In the genomic region with DNA sequence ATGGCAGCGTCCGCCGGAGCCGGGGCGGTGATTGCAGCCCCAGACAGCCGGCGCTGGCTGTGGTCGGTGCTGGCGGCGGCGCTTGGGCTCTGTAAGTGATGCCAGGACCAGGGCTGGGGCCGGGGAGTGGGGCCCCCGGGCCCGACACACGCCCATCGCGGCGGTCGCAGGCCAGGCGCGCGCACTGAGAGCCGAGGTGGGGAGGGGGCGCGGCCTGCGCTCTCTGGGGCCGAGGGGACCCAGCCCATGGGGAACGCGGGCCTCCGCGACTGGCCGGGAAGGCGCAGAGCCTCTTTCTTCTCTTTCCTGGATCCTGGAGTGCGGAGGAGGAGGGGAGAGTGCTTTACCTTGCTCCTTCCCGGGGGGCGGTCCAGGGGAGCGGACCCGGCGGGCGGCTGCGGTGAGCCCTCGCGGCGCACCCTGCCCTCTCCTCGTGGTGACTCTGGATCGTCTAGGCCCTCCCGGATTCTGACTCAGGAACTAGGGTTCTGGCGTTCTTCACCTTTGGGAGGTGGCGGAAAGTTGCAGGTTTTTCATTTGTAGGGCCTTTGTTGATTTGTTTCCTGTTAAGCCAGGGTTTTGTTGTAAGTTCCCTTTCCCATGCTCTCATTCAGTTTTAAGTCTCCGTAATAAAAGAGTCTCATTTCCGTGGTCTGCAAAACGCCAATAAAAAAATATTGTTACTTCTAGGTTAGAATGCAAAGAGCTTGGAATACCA, we compare ENCODE assay signal across 1 cellular context.
A peak's percentile ranks its signal among the peaks of the same experiment; 100 is the strongest.
TF ChIP-seq lines count a peak whose summit lies in the region.

No MANE protein-coding gene starts in this region.

TF ChIP-seq in HepG2, 621 proteins besides CTCF, POLR2A, EP300 and RAD21 (continued from another document and continues in another):
- TF ChIP-seq ZBTB49 (CRISPR knock-in tag; IDR thresholded peaks at IDR 0.05; ENCODE audit: borderline replicate concordance) (no peak), ZBTB8A (CRISPR knock-in tag; IDR thresholded peaks at IDR 0.05; ENCODE audit: borderline replicate concordance, low read depth) (no peak), ZFY (CRISPR knock-in tag; IDR thresholded peaks at IDR 0.05) (peak; percentile 68), YY1 (IDR thresholded peaks at IDR 0.05; ENCODE audit: insufficient read depth, insufficient replicate concordance, low read depth, low read length) (no peak), MED1 (CRISPR knock-in tag; IDR thresholded peaks at IDR 0.05) (no peak), RBFOX2 (IDR thresholded peaks at IDR 0.05; ENCODE audit: low read depth, low read length) (peak; percentile 71), TBP (CRISPR knock-in tag; IDR thresholded peaks at IDR 0.05) (no peak), SRSF9 (IDR thresholded peaks at IDR 0.05; ENCODE audit: borderline replicate concordance, insufficient read depth, low read depth, low read length, poor library complexity, severe bottlenecking) (no peak), ZIK1 (CRISPR knock-in tag; IDR thresholded peaks at IDR 0.05; ENCODE audit: borderline replicate concordance, low read depth) (peak; percentile 35; the same call in 1 of the 2 replicates), MTERF4 (CRISPR knock-in tag; IDR thresholded peaks at IDR 0.05) (no peak), CBX1 (IDR thresholded peaks at IDR 0.05; ENCODE audit: low read depth) (no peak), ZEB1 (IDR thresholded peaks at IDR 0.05; ENCODE audit: insufficient replicate concordance, low read depth) (no peak), ZNF33B (CRISPR knock-in tag; IDR thresholded peaks at IDR 0.05) (no peak), HDAC6 (IDR thresholded peaks at IDR 0.05; ENCODE audit: low read depth, low read length) (no peak), RBM39 (IDR thresholded peaks at IDR 0.05; ENCODE audit: low read depth, low read length, poor library complexity, severe bottlenecking) (no peak), ATF7-NPFF (CRISPR knock-in tag; IDR thresholded peaks at IDR 0.05; ENCODE audit: low read depth) (no peak), ZNF383 (CRISPR knock-in tag; IDR thresholded peaks at IDR 0.05; ENCODE audit: borderline replicate concordance) (no peak), PHF5A (CRISPR knock-in tag; IDR thresholded peaks at IDR 0.05; ENCODE audit: low read depth, unreplicated experiment) (no peak), ZNF775 (CRISPR knock-in tag; IDR thresholded peaks at IDR 0.05; ENCODE audit: borderline replicate concordance) (no peak), ZNF567 (CRISPR knock-in tag; IDR thresholded peaks at IDR 0.05; ENCODE audit: borderline replicate concordance) (no peak), ARID4A (CRISPR knock-in tag; IDR thresholded peaks at IDR 0.05; ENCODE audit: borderline replicate concordance) (0 out of 2 replicates have a peak, but pooled peaks have one; percentile 42), ZNF350 (CRISPR knock-in tag; IDR thresholded peaks at IDR 0.05; ENCODE audit: borderline replicate concordance, low read depth) (no peak), PHF8 (CRISPR knock-in tag; IDR thresholded peaks at IDR 0.05) (peak; percentile 42), NCOR1 (IDR thresholded peaks at IDR 0.05; ENCODE audit: borderline replicate concordance, low read length) (0 out of 2 replicates have a peak, but pooled peaks have one; percentile 20), SAP130 (CRISPR knock-in tag; IDR thresholded peaks at IDR 0.05; ENCODE audit: low read depth) (peak; percentile 36; the same call in 1 of the 2 replicates), ZNF704 (CRISPR knock-in tag; IDR thresholded peaks at IDR 0.05; ENCODE audit: borderline replicate concordance) (peak; percentile 53; the same call in 1 of the 2 replicates), NPAS2 (CRISPR knock-in tag; IDR thresholded peaks at IDR 0.05; ENCODE audit: borderline replicate concordance) (no peak), ZZZ3 (CRISPR knock-in tag; IDR thresholded peaks at IDR 0.05; ENCODE audit: borderline replicate concordance) (no peak), NR2F6 (IDR thresholded peaks at IDR 0.05) (no peak), NR2F6 (CRISPR knock-in tag; IDR thresholded peaks at IDR 0.05) (no peak), TEAD2 (CRISPR knock-in tag; IDR thresholded peaks at IDR 0.05) (no peak), ZNF138 (CRISPR knock-in tag; IDR thresholded peaks at IDR 0.05; ENCODE audit: low read depth) (no peak), ZNF550 (CRISPR knock-in tag; IDR thresholded peaks at IDR 0.05; ENCODE audit: borderline replicate concordance) (no peak), KLF15 (CRISPR knock-in tag; IDR thresholded peaks at IDR 0.05; ENCODE audit: borderline replicate concordance) (no peak), ZNF619 (CRISPR knock-in tag; IDR thresholded peaks at IDR 0.05) (no peak), ZMYM3 (CRISPR knock-in tag; IDR thresholded peaks at IDR 0.05) (no peak), ZNF75D (CRISPR knock-in tag; IDR thresholded peaks at IDR 0.05; ENCODE audit: borderline replicate concordance) (no peak), HIC2 (CRISPR knock-in tag; IDR thresholded peaks at IDR 0.05; ENCODE audit: low read depth) (no peak), ZFP82 (CRISPR knock-in tag; IDR thresholded peaks at IDR 0.05; ENCODE audit: borderline replicate concordance) (0 out of 2 replicates have a peak, but pooled peaks have one; percentile 61)
- TF ChIP-seq, protein P1, sequence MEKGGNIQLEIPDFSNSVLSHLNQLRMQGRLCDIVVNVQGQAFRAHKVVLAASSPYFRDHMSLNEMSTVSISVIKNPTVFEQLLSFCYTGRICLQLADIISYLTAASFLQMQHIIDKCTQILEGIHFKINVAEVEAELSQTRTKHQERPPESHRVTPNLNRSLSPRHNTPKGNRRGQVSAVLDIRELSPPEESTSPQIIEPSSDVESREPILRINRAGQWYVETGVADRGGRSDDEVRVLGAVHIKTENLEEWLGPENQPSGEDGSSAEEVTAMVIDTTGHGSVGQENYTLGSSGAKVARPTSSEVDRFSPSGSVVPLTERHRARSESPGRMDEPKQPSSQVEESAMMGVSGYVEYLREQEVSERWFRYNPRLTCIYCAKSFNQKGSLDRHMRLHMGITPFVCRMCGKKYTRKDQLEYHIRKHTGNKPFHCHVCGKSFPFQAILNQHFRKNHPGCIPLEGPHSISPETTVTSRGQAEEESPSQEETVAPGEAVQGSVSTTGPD (CRISPR knock-in tag; IDR thresholded peaks at IDR 0.05): no peak
- TF ChIP-seq, protein P2, sequence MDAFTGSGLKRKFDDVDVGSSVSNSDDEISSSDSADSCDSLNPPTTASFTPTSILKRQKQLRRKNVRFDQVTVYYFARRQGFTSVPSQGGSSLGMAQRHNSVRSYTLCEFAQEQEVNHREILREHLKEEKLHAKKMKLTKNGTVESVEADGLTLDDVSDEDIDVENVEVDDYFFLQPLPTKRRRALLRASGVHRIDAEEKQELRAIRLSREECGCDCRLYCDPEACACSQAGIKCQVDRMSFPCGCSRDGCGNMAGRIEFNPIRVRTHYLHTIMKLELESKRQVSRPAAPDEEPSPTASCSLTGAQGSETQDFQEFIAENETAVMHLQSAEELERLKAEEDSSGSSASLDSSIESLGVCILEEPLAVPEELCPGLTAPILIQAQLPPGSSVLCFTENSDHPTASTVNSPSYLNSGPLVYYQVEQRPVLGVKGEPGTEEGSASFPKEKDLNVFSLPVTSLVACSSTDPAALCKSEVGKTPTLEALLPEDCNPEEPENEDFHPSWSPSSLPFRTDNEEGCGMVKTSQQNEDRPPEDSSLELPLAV (CRISPR knock-in tag; conservative IDR thresholded peaks at IDR 0.05; ENCODE audit: low read depth): no peak
- TF ChIP-seq, protein P3, sequence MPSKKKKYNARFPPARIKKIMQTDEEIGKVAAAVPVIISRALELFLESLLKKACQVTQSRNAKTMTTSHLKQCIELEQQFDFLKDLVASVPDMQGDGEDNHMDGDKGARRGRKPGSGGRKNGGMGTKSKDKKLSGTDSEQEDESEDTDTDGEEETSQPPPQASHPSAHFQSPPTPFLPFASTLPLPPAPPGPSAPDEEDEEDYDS (CRISPR knock-in tag; IDR thresholded peaks at IDR 0.05): no peak
- TF ChIP-seq, protein P4, sequence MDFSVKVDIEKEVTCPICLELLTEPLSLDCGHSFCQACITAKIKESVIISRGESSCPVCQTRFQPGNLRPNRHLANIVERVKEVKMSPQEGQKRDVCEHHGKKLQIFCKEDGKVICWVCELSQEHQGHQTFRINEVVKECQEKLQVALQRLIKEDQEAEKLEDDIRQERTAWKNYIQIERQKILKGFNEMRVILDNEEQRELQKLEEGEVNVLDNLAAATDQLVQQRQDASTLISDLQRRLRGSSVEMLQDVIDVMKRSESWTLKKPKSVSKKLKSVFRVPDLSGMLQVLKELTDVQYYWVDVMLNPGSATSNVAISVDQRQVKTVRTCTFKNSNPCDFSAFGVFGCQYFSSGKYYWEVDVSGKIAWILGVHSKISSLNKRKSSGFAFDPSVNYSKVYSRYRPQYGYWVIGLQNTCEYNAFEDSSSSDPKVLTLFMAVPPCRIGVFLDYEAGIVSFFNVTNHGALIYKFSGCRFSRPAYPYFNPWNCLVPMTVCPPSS (IDR thresholded peaks at IDR 0.05): no peak
- TF ChIP-seq, protein P5, sequence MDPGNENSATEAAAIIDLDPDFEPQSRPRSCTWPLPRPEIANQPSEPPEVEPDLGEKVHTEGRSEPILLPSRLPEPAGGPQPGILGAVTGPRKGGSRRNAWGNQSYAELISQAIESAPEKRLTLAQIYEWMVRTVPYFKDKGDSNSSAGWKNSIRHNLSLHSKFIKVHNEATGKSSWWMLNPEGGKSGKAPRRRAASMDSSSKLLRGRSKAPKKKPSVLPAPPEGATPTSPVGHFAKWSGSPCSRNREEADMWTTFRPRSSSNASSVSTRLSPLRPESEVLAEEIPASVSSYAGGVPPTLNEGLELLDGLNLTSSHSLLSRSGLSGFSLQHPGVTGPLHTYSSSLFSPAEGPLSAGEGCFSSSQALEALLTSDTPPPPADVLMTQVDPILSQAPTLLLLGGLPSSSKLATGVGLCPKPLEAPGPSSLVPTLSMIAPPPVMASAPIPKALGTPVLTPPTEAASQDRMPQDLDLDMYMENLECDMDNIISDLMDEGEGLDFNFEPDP (CRISPR knock-in tag; conservative IDR thresholded peaks at IDR 0.05): no peak
